17 cellular contexts compared by ENCODE assay signal in the genomic region with DNA sequence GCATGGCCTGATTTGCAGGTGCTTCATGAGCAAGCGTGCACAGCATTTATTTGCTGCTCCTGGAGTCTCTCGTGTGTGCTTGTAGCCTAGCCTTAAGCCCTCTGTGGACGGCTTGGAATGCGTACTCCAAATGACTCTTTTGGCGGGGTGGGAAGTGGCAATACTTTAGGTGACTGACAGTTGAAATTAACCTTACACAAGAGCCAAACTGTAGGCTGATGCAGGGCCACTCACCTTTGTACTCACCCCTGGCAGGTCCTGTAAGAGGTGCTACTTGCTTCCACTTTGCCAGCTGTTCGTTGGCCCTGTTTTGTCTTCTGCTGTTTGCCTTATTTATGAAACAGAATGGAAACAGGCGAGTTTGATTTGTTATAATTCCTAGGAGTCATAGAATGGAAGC. TPM values are rescaled to one million over a fixed set of nuclear protein-coding genes. Genes with fewer than 3 reads are reported as not detected.
DNase-seq lines count a peak whose midpoint lies in the region; ATAC-seq, FAIRE-seq and TF ChIP-seq lines count a peak whose summit lies in the region.
"Had no signal": no experiment of that assay in that cellular context is flagged by ENCODE, and none has a peak within 500 bp of the region (broad histone marks: within the 10 kb centered on the region; RNA-seq: fewer than 3 reads in every experiment).

No MANE protein-coding gene starts in this region.

- H3K27me3 ChIP-seq in HepG2 (ENCODE audit: control insufficient read depth in 1 of 2, insufficient read depth in 2 of 2, low read length in 2 of 2) (no peaks in the 10 kb centered on the region), PC-9 (ENCODE audit: insufficient read depth, low read depth) (no peaks in the 10 kb centered on the region)
- H3K27me3 ChIP-seq: neutrophil had no signal

- no peak overlapping the region for H2AFZ ChIP-seq in HepG2 (ENCODE audit: low read length)
- no peak overlapping the region for H2AFZ ChIP-seq in PC-9

- H3K79me2 ChIP-seq in HepG2 (ENCODE audit: insufficient read depth, low read length) (peaks cover 56% of the 10 kb centered on the region), PC-9 (ENCODE audit: low read depth) (peaks cover 92% of the 10 kb centered on the region)

- peak overlapping the region; percentile 77 to 93 for H3K27ac Mint-ChIP-seq in natural killer cell treated with Interleukin-12 subunit alpha and Interleukin-12 subunit beta and Interleukin-15 and Interleukin-18, amount 100 ng/mL, for 72 hours
- H3K27ac Mint-ChIP-seq in natural killer cell, result no peak overlapping the region
- H3K27ac Mint-ChIP-seq in activated B cell treated with CpG ODN at 0.5 μM for 24 hours, result peak overlapping the region; percentile 88
- H3K27ac Mint-ChIP-seq in type B pancreatic cell, result no peak overlapping the region

- DNase-seq in natural killer cell treated with Interleukin-12 subunit alpha and Interleukin-12 subunit beta and Interleukin-15 and Interleukin-18, amount 100 ng/mL, for 72 hours (ENCODE audit: low spot score), result no peak
- no peak for DNase-seq in natural killer cell
- DNase-seq in activated B cell treated with CpG ODN at 0.5 μM for 24 hours, result no peak
- DNase-seq in HepG2 (ENCODE audit: low spot score), result no peak
- DNase-seq in type B pancreatic cell (ENCODE audit: extremely low spot score, unreplicated experiment), result peak; percentile 32
- DNase-seq in NCI-H345 treated with DMSO at 0.1 percent for 48 hours (lab: John Stamatoyannopoulos, UW; ENCODE audit: unreplicated experiment), result no peak
- no peak for DNase-seq in stimulated activated CD4-positive, alpha-beta T cell treated with anti-CD3 and anti-CD28 coated beads, Interleukin-2, amount 100 ng/mL, for 48 hours
- DNase-seq in PC-9, result no peak
- DNase-seq: activated CD4-positive, alpha-beta T cell treated with anti-CD3 and anti-CD28 coated beads, Interleukin-2, amount 50 U/mL, for 1 hour; AML-193; DMS53; NCI-H2081; NCI-H774 had no signal

- ATAC-seq in natural killer cell treated with Interleukin-12 subunit alpha and Interleukin-12 subunit beta and Interleukin-15 and Interleukin-18, amount 100 ng/mL, for 72 hours, result no peak
- ATAC-seq in natural killer cell (no peak), activated B cell treated with CpG ODN at 0.5 μM for 24 hours (ENCODE audit: low read depth) (no peak), HepG2 (peak; percentile 41; the same call in 2 of the 3 replicates)

- H3K4me3 ChIP-seq in HepG2 (replicated peaks in 1 of 3; ENCODE audit: insufficient read depth in 1 of 3, low read depth in 2 of 3, low read length in 3 of 3) (no peak overlapping the region), PC-9 (no peak overlapping the region)

- intact Hi-C loops in natural killer cell (cut with micrococcal nuclease), result no loop called here
- intact Hi-C loops in activated B cell treated with CpG ODN at 0.5 μM for 24 hours (cut with micrococcal nuclease), result loop anchor here (2.0 kb wide), 1 partner anchor 103 kb away; the partner anchor contains the start of genes NSUN2 and SRD5A1
- intact Hi-C loops in HepG2 (cut with micrococcal nuclease; ENCODE audit: unreplicated experiment), result no loop called here
- intact Hi-C loops in PC-9 (cut with micrococcal nuclease; ENCODE audit: unreplicated experiment), result no loop called here

- TF ChIP-seq CTCF in natural killer cell (IDR thresholded peaks at IDR 0.05), result no peak
- TF ChIP-seq CTCF in activated B cell treated with CpG ODN at 0.5 μM for 24 hours (IDR thresholded peaks at IDR 0.05), result no peak
- TF ChIP-seq CTCF in HepG2 (CRISPR knock-in tag; IDR thresholded peaks at IDR 0.05), result no peak
- TF ChIP-seq CTCF in type B pancreatic cell (conservative IDR thresholded peaks at IDR 0.05), result no peak
- TF ChIP-seq CTCF in PC-9 (conservative IDR thresholded peaks at IDR 0.05), result no peak

- WGBS in HepG2 (ENCODE audit: low lambda C conversion rate), result 88% methylated on average over 7 of the region's 7 CpGs

- no peaks in the 10 kb centered on the region for H3K27me3 Mint-ChIP-seq in natural killer cell treated with Interleukin-12 subunit alpha and Interleukin-12 subunit beta and Interleukin-15 and Interleukin-18, amount 100 ng/mL, for 72 hours
- H3K27me3 Mint-ChIP-seq in natural killer cell (ENCODE audit: low read depth in 2 of 2) (no peaks in the 10 kb centered on the region), activated B cell treated with CpG ODN at 0.5 μM for 24 hours (no peaks in the 10 kb centered on the region), type B pancreatic cell (no peaks in the 10 kb centered on the region)

- no peak for FAIRE-seq in HepG2 (lab: Jason Lieb, UNC)
- FAIRE-seq: bronchial epithelial cell, H1, HTR-8/SVneo had no signal

- H3K36me3 ChIP-seq in HepG2 (replicated peaks in 1 of 2; ENCODE audit: control insufficient read depth in 1 of 2, insufficient read depth in 2 of 2, low read length in 2 of 2) (peaks cover 22 to 67% of the 10 kb centered on the region in 2 experiments), PC-9 (ENCODE audit: low read depth) (peaks cover 17% of the 10 kb centered on the region; the same call in 1 of the 2 replicates)

- POLR2A ChIA-PET in activated B cell treated with CpG ODN at 0.5 μM for 24 hours (lab: Charles Lee) (interaction anchor here (1.0 to 3.4 kb wide), 6 partner anchors 8 to 1314 kb away, joined by 3 to 22 read pairs (median 14); partner anchors contain the start of genes ICE1, NSUN2, SRD5A1 and TENT4A), HepG2 (lab: Yijun Ruan, JAX) (no interaction called here), PC-9 (lab: Charles Lee; ENCODE audit: unreplicated experiment) (interaction anchor here (0.7 kb wide), 1 partner anchor 284 kb away, joined by 5 read pairs; no protein-coding TSS in a partner anchor)

- H3K27ac ChIP-seq in HepG2 (ENCODE audit: extremely low read length, insufficient read depth, low read length) (no peak overlapping the region), PC-9 (no peak overlapping the region)
- H3K27ac ChIP-seq: neutrophil had no signal

- no peak overlapping the region for H3K4me2 ChIP-seq in HepG2 (ENCODE audit: low read depth, low read length)
- no peak overlapping the region for H3K4me2 ChIP-seq in PC-9

- TF ChIP-seq EP300 in HepG2 (IDR thresholded peaks at IDR 0.05; ENCODE audit: low read depth in 2 of 2, low read length in 2 of 2) (no peak), HepG2 (CRISPR knock-in tag; IDR thresholded peaks at IDR 0.05; ENCODE audit: borderline replicate concordance) (no peak)

- H4K20me1 ChIP-seq in HepG2 (ENCODE audit: insufficient read depth, low read length) (peaks cover 26% of the 10 kb centered on the region), PC-9 (ENCODE audit: insufficient read depth) (peaks cover 78% of the 10 kb centered on the region)

- no peaks in the 10 kb centered on the region for H3K9me3 Mint-ChIP-seq in natural killer cell treated with Interleukin-12 subunit alpha and Interleukin-12 subunit beta and Interleukin-15 and Interleukin-18, amount 100 ng/mL, for 72 hours
- H3K9me3 Mint-ChIP-seq in natural killer cell (no peaks in the 10 kb centered on the region), activated B cell treated with CpG ODN at 0.5 μM for 24 hours (no peaks in the 10 kb centered on the region), type B pancreatic cell (no peaks in the 10 kb centered on the region)

- TF ChIP-seq RAD21 in HepG2 (CRISPR knock-in tag; IDR thresholded peaks at IDR 0.05), result no peak

- H3K4me1 ChIP-seq in HepG2 (ENCODE audit: insufficient read depth, low read length), result peaks cover 23% of the 10 kb centered on the region
- H3K4me1 ChIP-seq in PC-9 (replicated peaks; ENCODE audit: insufficient read depth), result no peaks in the 10 kb centered on the region

- H3K4me3 Mint-ChIP-seq in natural killer cell treated with Interleukin-12 subunit alpha and Interleukin-12 subunit beta and Interleukin-15 and Interleukin-18, amount 100 ng/mL, for 72 hours, result peak overlapping the region; percentile 57
- no peak overlapping the region for H3K4me3 Mint-ChIP-seq in natural killer cell
- peak overlapping the region; percentile 20 for H3K4me3 Mint-ChIP-seq in activated B cell treated with CpG ODN at 0.5 μM for 24 hours
- H3K4me3 Mint-ChIP-seq in type B pancreatic cell, result no peak overlapping the region

- no peak overlapping the region for H3K9ac ChIP-seq in HepG2 (ENCODE audit: insufficient read depth, low read depth, low read length)

- no peaks in the 10 kb centered on the region for H3F3A ChIP-seq in PC-9 (ENCODE audit: insufficient read depth, low read depth)

- BruUV-seq in HepG2 (replicated peaks; lab: Mats Ljungman, UMichigan), result no TSS peak
- BruUV-seq in PC-9 (replicated peaks; lab: Mats Ljungman, UMichigan), result no TSS peak

- peaks cover 11% of the 10 kb centered on the region for H3K36me3 Mint-ChIP-seq in natural killer cell treated with Interleukin-12 subunit alpha and Interleukin-12 subunit beta and Interleukin-15 and Interleukin-18, amount 100 ng/mL, for 72 hours
- H3K36me3 Mint-ChIP-seq in natural killer cell, result no peaks in the 10 kb centered on the region
- H3K36me3 Mint-ChIP-seq in activated B cell treated with CpG ODN at 0.5 μM for 24 hours (ENCODE audit: low read depth), result peaks cover 50% of the 10 kb centered on the region
- H3K36me3 Mint-ChIP-seq in type B pancreatic cell, result peaks cover 18% of the 10 kb centered on the region

- no peaks in the 10 kb centered on the region for H3K9me3 ChIP-seq in HepG2 (ENCODE audit: low read length)
- no peaks in the 10 kb centered on the region for H3K9me3 ChIP-seq in PC-9 (ENCODE audit: insufficient read depth, low read depth)
- H3K9me3 ChIP-seq: neutrophil had no signal

- no peak for TF ChIP-seq POLR2A in HepG2 (IDR thresholded peaks at IDR 0.05; ENCODE audit: insufficient read depth in 1 of 2, low read depth in 2 of 2, low read length in 2 of 2)

- in situ Hi-C loops in HepG2 (cut with HindIII; ENCODE audit: extremely low pct_ligation_motif_present, low pct_unique_long_range_greater_than_20kb), result loop anchor here (25.0 kb wide), 1 partner anchor 349 kb away; the partner anchor contains the start of gene MED10

- CTCF ChIA-PET in activated B cell treated with CpG ODN at 0.5 μM for 24 hours (lab: Charles Lee) (interaction anchor here (1.4 to 1.8 kb wide), 3 partner anchors 9 to 103 kb away, joined by 3 to 11 read pairs (median 3); partner anchors contain the start of genes NSUN2 and SRD5A1), HepG2 (lab: Yijun Ruan, JAX; ENCODE audit: low intra/inter-chr PET ratio, low total read pairs) (no interaction called here), PC-9 (lab: Charles Lee) (no interaction called here)

- peaks cover 37 to 42% of the 10 kb centered on the region in 2 donors for H3K4me1 Mint-ChIP-seq in natural killer cell treated with Interleukin-12 subunit alpha and Interleukin-12 subunit beta and Interleukin-15 and Interleukin-18, amount 100 ng/mL, for 72 hours (ENCODE audit: low read depth in 2 of 2)
- H3K4me1 Mint-ChIP-seq in natural killer cell (peaks cover 36 to 41% of the 10 kb centered on the region in 2 donors), activated B cell treated with CpG ODN at 0.5 μM for 24 hours (peaks cover 70% of the 10 kb centered on the region), type B pancreatic cell (ENCODE audit: unreplicated experiment) (peaks cover 27% of the 10 kb centered on the region)

- H3K9me2 ChIP-seq in PC-9 (ENCODE audit: insufficient read depth), result no peaks in the 10 kb centered on the region

RNA-seq across cellular contexts. Expression of gene TENT4A, which starts 22.9 kb away (rescaled TPM):
- 10 to 100 TPM; 37.8 to 69.9 TPM for total RNA-seq in natural killer cell treated with Interleukin-12 subunit alpha and Interleukin-12 subunit beta and Interleukin-15 and Interleukin-18, amount 100 ng/mL, for 72 hours
- total RNA-seq in natural killer cell (10 to 100 TPM; 36.0 to 65.6 (median 44.9) TPM), activated B cell treated with CpG ODN at 0.5 μM for 24 hours (42.4 and 51.2 TPM in 2 replicates), HepG2 (2016; rRNA removed; fragmentation: Illumina TruSeq; extraction: Trizol) (7.7 and 13.3 TPM in 2 replicates), type B pancreatic cell (ENCODE audit: low replicate concordance) (21.7 and 34.1 TPM in 2 replicates), PC-9 (2021) (72.8 and 84.8 TPM in 2 replicates)
- 16.7 and 22.2 TPM in 2 replicates for total RNA-seq in HepG2 (2016; cell fraction: cytosol; rRNA removed; fragmentation: Illumina TruSeq; extraction: Trizol; ENCODE audit: low read depth)
- total RNA-seq in HepG2 (2016; cell fraction: insoluble cytoplasmic fraction; rRNA removed; fragmentation: Illumina TruSeq; extraction: Trizol), result 6.3 and 11.6 TPM in 2 replicates
- 9.3 and 11.2 TPM in 2 replicates for total RNA-seq in HepG2 (2016; cell fraction: membrane; rRNA removed; fragmentation: Illumina TruSeq; extraction: Trizol)
- 36.2 and 43.2 TPM in 2 replicates for total RNA-seq in HepG2 (2016; cell fraction: nucleus; rRNA removed; fragmentation: Illumina TruSeq; extraction: Trizol)
- 6.0 and 6.3 TPM in 2 replicates for polyA plus RNA-seq in HepG2 (2011; rRNA removed)
- 3.2 TPM in 2 replicates for polyA plus RNA-seq in HepG2 (2011; cell fraction: cytosol; rRNA removed)
- 38.9 and 57.3 TPM in 2 replicates for polyA plus RNA-seq in HepG2 (2011; cell fraction: nucleus; rRNA removed)
- polyA plus RNA-seq in HepG2 (2012), result 17.0 and 17.9 TPM in 2 replicates
- polyA plus RNA-seq in HepG2 (2016; cell fraction: cytosol; fragmentation: Illumina TruSeq; extraction: Trizol; ENCODE audit: low read depth), result 0.76 and 1.1 TPM in 2 replicates
- polyA plus RNA-seq in HepG2 (2016; cell fraction: insoluble cytoplasmic fraction; fragmentation: Illumina TruSeq; extraction: Trizol; ENCODE audit: low read depth), result 7.6 and 11.0 TPM in 2 replicates
- 3.0 TPM in 2 replicates for polyA plus RNA-seq in HepG2 (2016; cell fraction: membrane; fragmentation: Illumina TruSeq; extraction: Trizol; ENCODE audit: low read depth)
- 55.5 and 57.3 TPM in 2 replicates for polyA plus RNA-seq in HepG2 (2016; cell fraction: nucleus; fragmentation: Illumina TruSeq; extraction: Trizol; ENCODE audit: insufficient read depth, low read depth)
- polyA minus RNA-seq in HepG2 (2011; rRNA and poly(A)+ RNA removed; ENCODE audit: low replicate concordance), result 15.3 and 47.0 TPM in 2 replicates
- 5.4 and 6.3 TPM in 2 replicates for polyA minus RNA-seq in HepG2 (2011; cell fraction: cytosol; rRNA and poly(A)+ RNA removed)
- polyA minus RNA-seq in HepG2 (2011; cell fraction: nucleus; rRNA and poly(A)+ RNA removed), result 44.4 and 60.9 TPM in 2 replicates

Comparison
In these comparisons a context has a peak if more than half of its experiments do, and no peak if none do; other contexts are left out.
1. H3K27ac Mint-ChIP-seq: peak in natural killer cell treated with Interleukin-12 subunit alpha and Interleukin-12 subunit beta and Interleukin-15 and Interleukin-18, amount 100 ng/mL, for 72 hours (2 of 2) and activated B cell treated with CpG ODN at 0.5 μM for 24 hours (single experiment); none in natural killer cell (0 of 2) and type B pancreatic cell (single experiment).
2. H3K4me3 Mint-ChIP-seq: peak in natural killer cell treated with Interleukin-12 subunit alpha and Interleukin-12 subunit beta and Interleukin-15 and Interleukin-18, amount 100 ng/mL, for 72 hours (single experiment) and activated B cell treated with CpG ODN at 0.5 μM for 24 hours (single experiment); none in natural killer cell (single experiment) and type B pancreatic cell (single experiment).